Comparison of ENCODE assay signal across 24 cellular contexts in the genomic region with DNA sequence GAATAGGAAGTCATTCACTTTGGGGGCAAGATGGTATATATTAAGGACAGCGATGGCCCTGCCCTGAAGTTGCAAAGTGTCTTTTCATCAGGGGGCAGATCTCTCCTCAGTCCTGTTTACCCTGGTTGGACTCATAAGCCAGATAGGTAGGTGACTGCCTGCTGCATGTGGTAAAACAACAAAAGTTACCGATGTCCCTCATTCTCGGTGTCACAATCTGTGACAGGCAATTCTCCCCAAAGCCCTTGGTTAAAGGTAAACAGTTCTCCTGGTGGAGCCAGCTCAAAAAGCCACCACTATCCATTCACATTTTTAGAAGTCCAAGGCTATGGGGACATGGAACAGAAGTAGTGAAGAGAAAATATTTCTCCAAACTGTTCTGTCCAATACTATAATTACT.
"Had no signal": no experiment of that assay in that cellular context is flagged by ENCODE, and none has a peak within 500 bp of the region (broad histone marks: within the 10 kb centered on the region; RNA-seq: fewer than 3 reads in every experiment).

No MANE protein-coding gene starts in this region.

- H3K27ac ChIP-seq: left lung, ovary, right atrium auricular region, skin epidermis, stomach, testis, thyroid gland, transverse colon, upper lobe of left lung, vagina had no signal

- H3K27me3 ChIP-seq: left lung, ovary, right atrium auricular region, stomach, testis, thyroid gland, transverse colon, upper lobe of left lung, vagina had no signal

- H3K9me3 ChIP-seq: left lung, ovary, right atrium auricular region, stomach, testis, thyroid gland, transverse colon, upper lobe of left lung, vagina had no signal

- H3K4me3 ChIP-seq: left lung, lung, ovary, right atrium auricular region, skin epidermis, stomach, testis, thyroid gland, transverse colon, upper lobe of left lung, vagina had no signal

- DNase-seq: hippocampal formation; kidney glomerular epithelial cell; left cardiac atrium; left lung; mesendoderm; naive B cell; ovary; stimulated activated CD4-positive, alpha-beta T cell treated with anti-CD3 and anti-CD28 coated beads, Interleukin-12 subunit alpha, Interleukin-12 subunit beta, amount 100 ng/mL, for 4 hours; stimulated activated CD4-positive, alpha-beta T cell treated with anti-CD3 and anti-CD28 coated beads, Interleukin-15, amount 100 ng/mL, for 24 hours; stimulated activated CD4-positive, alpha-beta T cell treated with anti-CD3 and anti-CD28 coated beads, Interleukin-2, amount 100 ng/mL, for 24 hours; stimulated activated CD4-positive, alpha-beta T cell treated with anti-CD3 and anti-CD28 coated beads, Interleukin-4, amount 100 ng/mL, for 1 hour; stimulated activated naive B cell treated with anti-CD40 and anti-IgM and Interleukin-4, amounts not matched to agents 10 μg/mL and 1 μg/mL and 100 μg/mL, for 72 hours; stimulated activated naive CD8-positive, alpha-beta T cell treated with anti-CD3 and anti-CD28 coated beads, Interleukin-15, Interleukin-2, amounts not matched to agents 100 U/mL and 50 U/mL, for 24 hours; stomach; testis; thyroid gland; transverse colon; upper lobe of left lung had no signal

- ATAC-seq: left cardiac atrium; natural killer cell treated with Interleukin-12 subunit alpha and Interleukin-12 subunit beta and Interleukin-15 and Interleukin-18, amount 100 ng/mL, for 72 hours; sciatic nerve; stimulated activated naive B cell treated with anti-CD40 and anti-IgM and Interleukin-4, amounts not matched to agents 10 μg/mL and 1 μg/mL and 100 μg/mL, for 72 hours; stimulated activated naive CD8-positive, alpha-beta T cell treated with anti-CD3 and anti-CD28 coated beads, Interleukin-15, Interleukin-2, amounts not matched to agents 100 U/mL and 50 U/mL, for 24 hours had no signal

- H3K4me1 ChIP-seq: right atrium auricular region, thyroid gland, upper lobe of left lung, vagina had no signal

- H3K36me3 ChIP-seq: left lung, ovary, right atrium auricular region, stomach, thyroid gland, transverse colon, upper lobe of left lung, vagina had no signal
